ENCODE assay signal across 1 cellular context in the genomic region with DNA sequence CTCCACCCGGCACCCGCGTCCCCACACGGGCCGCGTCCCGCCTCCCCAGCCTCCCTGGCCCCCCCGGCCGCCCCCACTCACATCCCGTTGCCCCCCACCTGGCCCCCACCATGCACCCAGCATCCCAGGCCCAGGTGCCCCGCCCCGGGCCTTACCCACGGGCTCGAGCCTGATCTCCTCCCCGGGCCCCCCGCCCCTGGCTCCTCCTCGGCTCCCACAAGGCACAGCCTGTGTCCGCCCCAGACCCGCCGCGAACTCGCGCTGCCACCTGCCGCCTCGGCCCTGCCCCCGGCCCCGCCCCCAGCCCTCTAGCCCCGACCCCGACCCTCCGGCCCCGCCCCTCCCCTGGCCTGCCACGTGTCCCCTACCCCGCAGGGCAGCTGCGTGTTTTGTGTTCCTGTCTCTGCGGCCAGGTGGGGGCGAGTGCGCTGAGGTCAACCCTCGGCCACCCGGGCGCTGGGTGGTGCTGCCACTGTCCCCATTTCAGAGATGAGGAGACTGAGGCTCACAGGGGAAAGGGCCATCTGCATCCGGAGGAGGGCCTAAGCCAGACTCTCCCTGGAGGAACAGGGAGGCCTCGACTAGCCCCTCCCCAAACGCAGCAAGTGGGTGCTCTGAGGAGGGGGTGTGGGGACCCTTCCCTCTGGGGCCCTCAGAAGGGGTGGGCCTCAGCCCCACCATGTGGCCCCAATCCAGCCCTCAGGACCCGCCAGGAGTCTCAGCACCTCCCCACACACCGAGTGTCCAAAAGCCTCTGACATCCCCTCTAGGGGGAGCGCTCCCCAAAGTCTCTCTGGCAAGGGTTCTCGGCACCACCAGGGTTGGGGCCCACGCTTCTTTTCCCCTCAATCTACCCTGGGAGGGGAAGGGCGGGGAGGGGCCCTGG.
TF ChIP-seq lines count a peak whose summit lies in the region.

No MANE protein-coding gene starts in this region.

TF ChIP-seq in HepG2, 621 proteins besides CTCF, POLR2A, EP300 and RAD21 (continued from another document and continues in another):
- TF ChIP-seq, protein P1, sequence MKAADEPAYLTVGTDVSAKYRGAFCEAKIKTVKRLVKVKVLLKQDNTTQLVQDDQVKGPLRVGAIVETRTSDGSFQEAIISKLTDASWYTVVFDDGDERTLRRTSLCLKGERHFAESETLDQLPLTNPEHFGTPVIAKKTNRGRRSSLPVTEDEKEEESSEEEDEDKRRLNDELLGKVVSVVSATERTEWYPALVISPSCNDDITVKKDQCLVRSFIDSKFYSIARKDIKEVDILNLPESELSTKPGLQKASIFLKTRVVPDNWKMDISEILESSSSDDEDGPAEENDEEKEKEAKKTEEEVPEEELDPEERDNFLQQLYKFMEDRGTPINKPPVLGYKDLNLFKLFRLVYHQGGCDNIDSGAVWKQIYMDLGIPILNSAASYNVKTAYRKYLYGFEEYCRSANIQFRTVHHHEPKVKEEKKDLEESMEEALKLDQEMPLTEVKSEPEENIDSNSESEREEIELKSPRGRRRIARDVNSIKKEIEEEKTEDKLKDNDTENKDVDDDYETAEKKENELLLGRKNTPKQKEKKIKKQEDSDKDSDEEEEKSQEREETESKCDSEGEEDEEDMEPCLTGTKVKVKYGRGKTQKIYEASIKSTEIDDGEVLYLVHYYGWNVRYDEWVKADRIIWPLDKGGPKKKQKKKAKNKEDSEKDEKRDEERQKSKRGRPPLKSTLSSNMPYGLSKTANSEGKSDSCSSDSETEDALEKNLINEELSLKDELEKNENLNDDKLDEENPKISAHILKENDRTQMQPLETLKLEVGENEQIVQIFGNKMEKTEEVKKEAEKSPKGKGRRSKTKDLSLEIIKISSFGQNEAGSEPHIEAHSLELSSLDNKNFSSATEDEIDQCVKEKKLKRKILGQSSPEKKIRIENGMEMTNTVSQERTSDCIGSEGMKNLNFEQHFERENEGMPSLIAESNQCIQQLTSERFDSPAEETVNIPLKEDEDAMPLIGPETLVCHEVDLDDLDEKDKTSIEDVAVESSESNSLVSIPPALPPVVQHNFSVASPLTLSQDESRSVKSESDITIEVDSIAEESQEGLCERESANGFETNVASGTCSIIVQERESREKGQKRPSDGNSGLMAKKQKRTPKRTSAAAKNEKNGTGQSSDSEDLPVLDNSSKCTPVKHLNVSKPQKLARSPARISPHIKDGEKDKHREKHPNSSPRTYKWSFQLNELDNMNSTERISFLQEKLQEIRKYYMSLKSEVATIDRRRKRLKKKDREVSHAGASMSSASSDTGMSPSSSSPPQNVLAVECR (CRISPR knock-in tag; IDR thresholded peaks at IDR 0.05; ENCODE audit: borderline replicate concordance): peak; percentile 39
- TF ChIP-seq SOX5 (CRISPR knock-in tag; IDR thresholded peaks at IDR 0.05; ENCODE audit: borderline replicate concordance): 0 out of 2 replicates have a peak, but pooled peaks have one; percentile 15
- TF ChIP-seq, protein P2, sequence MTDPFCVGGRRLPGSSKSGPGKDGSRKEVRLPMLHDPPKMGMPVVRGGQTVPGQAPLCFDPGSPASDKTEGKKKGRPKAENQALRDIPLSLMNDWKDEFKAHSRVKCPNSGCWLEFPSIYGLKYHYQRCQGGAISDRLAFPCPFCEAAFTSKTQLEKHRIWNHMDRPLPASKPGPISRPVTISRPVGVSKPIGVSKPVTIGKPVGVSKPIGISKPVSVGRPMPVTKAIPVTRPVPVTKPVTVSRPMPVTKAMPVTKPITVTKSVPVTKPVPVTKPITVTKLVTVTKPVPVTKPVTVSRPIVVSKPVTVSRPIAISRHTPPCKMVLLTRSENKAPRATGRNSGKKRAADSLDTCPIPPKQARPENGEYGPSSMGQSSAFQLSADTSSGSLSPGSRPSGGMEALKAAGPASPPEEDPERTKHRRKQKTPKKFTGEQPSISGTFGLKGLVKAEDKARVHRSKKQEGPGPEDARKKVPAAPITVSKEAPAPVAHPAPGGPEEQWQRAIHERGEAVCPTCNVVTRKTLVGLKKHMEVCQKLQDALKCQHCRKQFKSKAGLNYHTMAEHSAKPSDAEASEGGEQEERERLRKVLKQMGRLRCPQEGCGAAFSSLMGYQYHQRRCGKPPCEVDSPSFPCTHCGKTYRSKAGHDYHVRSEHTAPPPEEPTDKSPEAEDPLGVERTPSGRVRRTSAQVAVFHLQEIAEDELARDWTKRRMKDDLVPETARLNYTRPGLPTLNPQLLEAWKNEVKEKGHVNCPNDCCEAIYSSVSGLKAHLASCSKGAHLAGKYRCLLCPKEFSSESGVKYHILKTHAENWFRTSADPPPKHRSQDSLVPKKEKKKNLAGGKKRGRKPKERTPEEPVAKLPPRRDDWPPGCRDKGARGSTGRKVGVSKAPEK (CRISPR knock-in tag; IDR thresholded peaks at IDR 0.05; ENCODE audit: borderline replicate concordance): no peak
- TF ChIP-seq, protein P3, sequence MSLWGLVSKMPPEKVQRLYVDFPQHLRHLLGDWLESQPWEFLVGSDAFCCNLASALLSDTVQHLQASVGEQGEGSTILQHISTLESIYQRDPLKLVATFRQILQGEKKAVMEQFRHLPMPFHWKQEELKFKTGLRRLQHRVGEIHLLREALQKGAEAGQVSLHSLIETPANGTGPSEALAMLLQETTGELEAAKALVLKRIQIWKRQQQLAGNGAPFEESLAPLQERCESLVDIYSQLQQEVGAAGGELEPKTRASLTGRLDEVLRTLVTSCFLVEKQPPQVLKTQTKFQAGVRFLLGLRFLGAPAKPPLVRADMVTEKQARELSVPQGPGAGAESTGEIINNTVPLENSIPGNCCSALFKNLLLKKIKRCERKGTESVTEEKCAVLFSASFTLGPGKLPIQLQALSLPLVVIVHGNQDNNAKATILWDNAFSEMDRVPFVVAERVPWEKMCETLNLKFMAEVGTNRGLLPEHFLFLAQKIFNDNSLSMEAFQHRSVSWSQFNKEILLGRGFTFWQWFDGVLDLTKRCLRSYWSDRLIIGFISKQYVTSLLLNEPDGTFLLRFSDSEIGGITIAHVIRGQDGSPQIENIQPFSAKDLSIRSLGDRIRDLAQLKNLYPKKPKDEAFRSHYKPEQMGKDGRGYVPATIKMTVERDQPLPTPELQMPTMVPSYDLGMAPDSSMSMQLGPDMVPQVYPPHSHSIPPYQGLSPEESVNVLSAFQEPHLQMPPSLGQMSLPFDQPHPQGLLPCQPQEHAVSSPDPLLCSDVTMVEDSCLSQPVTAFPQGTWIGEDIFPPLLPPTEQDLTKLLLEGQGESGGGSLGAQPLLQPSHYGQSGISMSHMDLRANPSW (CRISPR knock-in tag; IDR thresholded peaks at IDR 0.05; ENCODE audit: borderline replicate concordance): no peak
- no peak for TF ChIP-seq TARDBP (CRISPR knock-in tag; IDR thresholded peaks at IDR 0.05)
- TF ChIP-seq TCF12 (IDR thresholded peaks at IDR 0.05): no peak
- no peak for TF ChIP-seq TCF12 (CRISPR knock-in tag; IDR thresholded peaks at IDR 0.05)
- TF ChIP-seq ZNF792 (CRISPR knock-in tag; IDR thresholded peaks at IDR 0.05): no peak
- TF ChIP-seq, protein P4, sequence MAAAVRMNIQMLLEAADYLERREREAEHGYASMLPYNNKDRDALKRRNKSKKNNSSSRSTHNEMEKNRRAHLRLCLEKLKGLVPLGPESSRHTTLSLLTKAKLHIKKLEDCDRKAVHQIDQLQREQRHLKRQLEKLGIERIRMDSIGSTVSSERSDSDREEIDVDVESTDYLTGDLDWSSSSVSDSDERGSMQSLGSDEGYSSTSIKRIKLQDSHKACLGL (CRISPR knock-in tag; IDR thresholded peaks at IDR 0.05): no peak
- TF ChIP-seq KLF16 (CRISPR knock-in tag; IDR thresholded peaks at IDR 0.05): no peak
- 0 out of 2 replicates have a peak, but pooled peaks have one; percentile 57 for TF ChIP-seq TP53 (CRISPR knock-in tag; conservative IDR thresholded peaks at IDR 0.05)
- TF ChIP-seq ZNF367 (CRISPR knock-in tag; IDR thresholded peaks at IDR 0.05; ENCODE audit: borderline replicate concordance): no peak
- TF ChIP-seq CBFB (CRISPR knock-in tag; IDR thresholded peaks at IDR 0.05): no peak; the same call in 1 of the 2 replicates
- TF ChIP-seq STAT5B (CRISPR knock-in tag; IDR thresholded peaks at IDR 0.05): no peak
- TF ChIP-seq, protein P5, sequence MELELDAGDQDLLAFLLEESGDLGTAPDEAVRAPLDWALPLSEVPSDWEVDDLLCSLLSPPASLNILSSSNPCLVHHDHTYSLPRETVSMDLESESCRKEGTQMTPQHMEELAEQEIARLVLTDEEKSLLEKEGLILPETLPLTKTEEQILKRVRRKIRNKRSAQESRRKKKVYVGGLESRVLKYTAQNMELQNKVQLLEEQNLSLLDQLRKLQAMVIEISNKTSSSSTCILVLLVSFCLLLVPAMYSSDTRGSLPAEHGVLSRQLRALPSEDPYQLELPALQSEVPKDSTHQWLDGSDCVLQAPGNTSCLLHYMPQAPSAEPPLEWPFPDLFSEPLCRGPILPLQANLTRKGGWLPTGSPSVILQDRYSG (CRISPR knock-in tag; IDR thresholded peaks at IDR 0.05): no peak
- TF ChIP-seq, protein P6, sequence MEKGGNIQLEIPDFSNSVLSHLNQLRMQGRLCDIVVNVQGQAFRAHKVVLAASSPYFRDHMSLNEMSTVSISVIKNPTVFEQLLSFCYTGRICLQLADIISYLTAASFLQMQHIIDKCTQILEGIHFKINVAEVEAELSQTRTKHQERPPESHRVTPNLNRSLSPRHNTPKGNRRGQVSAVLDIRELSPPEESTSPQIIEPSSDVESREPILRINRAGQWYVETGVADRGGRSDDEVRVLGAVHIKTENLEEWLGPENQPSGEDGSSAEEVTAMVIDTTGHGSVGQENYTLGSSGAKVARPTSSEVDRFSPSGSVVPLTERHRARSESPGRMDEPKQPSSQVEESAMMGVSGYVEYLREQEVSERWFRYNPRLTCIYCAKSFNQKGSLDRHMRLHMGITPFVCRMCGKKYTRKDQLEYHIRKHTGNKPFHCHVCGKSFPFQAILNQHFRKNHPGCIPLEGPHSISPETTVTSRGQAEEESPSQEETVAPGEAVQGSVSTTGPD (CRISPR knock-in tag; IDR thresholded peaks at IDR 0.05): no peak
- TF ChIP-seq SMARCE1 (IDR thresholded peaks at IDR 0.05; ENCODE audit: borderline replicate concordance): no peak
- TF ChIP-seq, protein P7, sequence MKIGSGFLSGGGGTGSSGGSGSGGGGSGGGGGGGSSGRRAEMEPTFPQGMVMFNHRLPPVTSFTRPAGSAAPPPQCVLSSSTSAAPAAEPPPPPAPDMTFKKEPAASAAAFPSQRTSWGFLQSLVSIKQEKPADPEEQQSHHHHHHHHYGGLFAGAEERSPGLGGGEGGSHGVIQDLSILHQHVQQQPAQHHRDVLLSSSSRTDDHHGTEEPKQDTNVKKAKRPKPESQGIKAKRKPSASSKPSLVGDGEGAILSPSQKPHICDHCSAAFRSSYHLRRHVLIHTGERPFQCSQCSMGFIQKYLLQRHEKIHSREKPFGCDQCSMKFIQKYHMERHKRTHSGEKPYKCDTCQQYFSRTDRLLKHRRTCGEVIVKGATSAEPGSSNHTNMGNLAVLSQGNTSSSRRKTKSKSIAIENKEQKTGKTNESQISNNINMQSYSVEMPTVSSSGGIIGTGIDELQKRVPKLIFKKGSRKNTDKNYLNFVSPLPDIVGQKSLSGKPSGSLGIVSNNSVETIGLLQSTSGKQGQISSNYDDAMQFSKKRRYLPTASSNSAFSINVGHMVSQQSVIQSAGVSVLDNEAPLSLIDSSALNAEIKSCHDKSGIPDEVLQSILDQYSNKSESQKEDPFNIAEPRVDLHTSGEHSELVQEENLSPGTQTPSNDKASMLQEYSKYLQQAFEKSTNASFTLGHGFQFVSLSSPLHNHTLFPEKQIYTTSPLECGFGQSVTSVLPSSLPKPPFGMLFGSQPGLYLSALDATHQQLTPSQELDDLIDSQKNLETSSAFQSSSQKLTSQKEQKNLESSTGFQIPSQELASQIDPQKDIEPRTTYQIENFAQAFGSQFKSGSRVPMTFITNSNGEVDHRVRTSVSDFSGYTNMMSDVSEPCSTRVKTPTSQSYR (CRISPR knock-in tag; IDR thresholded peaks at IDR 0.05; ENCODE audit: borderline replicate concordance): peak; percentile 46; the same call in 1 of the 2 replicates
- TF ChIP-seq NR2C2 (CRISPR knock-in tag; IDR thresholded peaks at IDR 0.05; ENCODE audit: borderline replicate concordance): no peak
- TF ChIP-seq ATF7 (IDR thresholded peaks at IDR 0.05): no peak
- no peak for TF ChIP-seq ATF7 (CRISPR knock-in tag; IDR thresholded peaks at IDR 0.05)
- no peak for TF ChIP-seq HIVEP1 (CRISPR knock-in tag; IDR thresholded peaks at IDR 0.05)
- peak; percentile 34 for TF ChIP-seq XRCC5 (optimal IDR thresholded peaks at IDR 0.05; ENCODE audit: low read length)
- no peak for TF ChIP-seq CBX5 (CRISPR knock-in tag; IDR thresholded peaks at IDR 0.05; ENCODE audit: borderline replicate concordance)
- no peak for TF ChIP-seq THAP11 (CRISPR knock-in tag; IDR thresholded peaks at IDR 0.05)
- TF ChIP-seq, protein P8, sequence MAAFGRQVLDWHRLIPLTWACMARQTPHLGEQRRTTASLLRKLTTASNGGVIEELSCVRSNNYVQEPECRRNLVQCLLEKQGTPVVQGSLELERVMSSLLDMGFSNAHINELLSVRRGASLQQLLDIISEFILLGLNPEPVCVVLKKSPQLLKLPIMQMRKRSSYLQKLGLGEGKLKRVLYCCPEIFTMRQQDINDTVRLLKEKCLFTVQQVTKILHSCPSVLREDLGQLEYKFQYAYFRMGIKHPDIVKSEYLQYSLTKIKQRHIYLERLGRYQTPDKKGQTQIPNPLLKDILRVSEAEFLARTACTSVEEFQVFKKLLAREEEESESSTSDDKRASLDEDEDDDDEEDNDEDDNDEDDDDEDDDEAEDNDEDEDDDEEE (CRISPR knock-in tag; IDR thresholded peaks at IDR 0.05): no peak
- TF ChIP-seq TBX3 (IDR thresholded peaks at IDR 0.05; ENCODE audit: borderline replicate concordance): no peak
- TF ChIP-seq ZNF354B (CRISPR knock-in tag; IDR thresholded peaks at IDR 0.05): no peak
- TF ChIP-seq MBNL3 (CRISPR knock-in tag; conservative IDR thresholded peaks at IDR 0.05): no peak
